Comparison of ENCODE assay signal across 19 cellular contexts in genomic region chr2:128788636-128789220, GRCh38.
"Had no signal": no experiment of that assay in that cellular context is flagged by ENCODE, and none has a peak within 500 bp of the region (broad histone marks: within the 10 kb centered on the region; RNA-seq: fewer than 3 reads in every experiment).

No MANE protein-coding gene starts in this region.

- H3K27ac Mint-ChIP-seq: activated B cell treated with CpG ODN at 0.5 μM for 24 hours; activated CD8-positive, alpha-beta T cell treated with anti-CD3 and anti-CD28 coated beads, Interleukin-2, amount 10 ng/mL, durations not matched to agents 7 days and 5 days; activated naive CD4-positive, alpha-beta T cell treated with anti-CD3 and anti-CD28 coated beads, Interleukin-2, amount 50 U/mL, for 24 hours; dendritic cell treated with granulocyte-macrophage colony-stimulating factor and Interleukin-4, amounts not matched to agents 40 ng/mL and 50 ng/mL, for 4 days; mesothelial cell of epicardium; stimulated activated naive CD8-positive, alpha-beta T cell treated with anti-CD3 and anti-CD28 coated beads, Interleukin-15, amount 100 ng/mL, for 72 hours had no signal

- H3K4me1 ChIP-seq: ascending aorta, breast epithelium, lower lobe of right lung, psoas muscle, upper lobe of left lung had no signal

- H3K36me3 ChIP-seq: ascending aorta, breast epithelium, lower lobe of right lung, upper lobe of left lung had no signal

- H3K27ac ChIP-seq: ascending aorta, breast epithelium, lower lobe of right lung, psoas muscle, upper lobe of left lung had no signal

- H3K36me3 Mint-ChIP-seq: activated naive CD4-positive, alpha-beta T cell treated with anti-CD3 and anti-CD28 coated beads, Interleukin-2, amount 50 U/mL, for 24 hours; mesothelial cell of epicardium had no signal

- FAIRE-seq: small intestine, TTC549 had no signal

- H3K4me3 ChIP-seq: ascending aorta, breast epithelium, lower lobe of right lung, psoas muscle, upper lobe of left lung had no signal

- H3K4me3 Mint-ChIP-seq: activated B cell treated with CpG ODN at 0.5 μM for 24 hours; activated CD8-positive, alpha-beta T cell treated with anti-CD3 and anti-CD28 coated beads, Interleukin-2, amount 10 ng/mL, durations not matched to agents 7 days and 5 days; activated naive CD4-positive, alpha-beta T cell treated with anti-CD3 and anti-CD28 coated beads, Interleukin-2, amount 50 U/mL, for 24 hours; dendritic cell treated with granulocyte-macrophage colony-stimulating factor and Interleukin-4, amounts not matched to agents 40 ng/mL and 50 ng/mL, for 4 days; mesothelial cell of epicardium; stimulated activated naive CD8-positive, alpha-beta T cell treated with anti-CD3 and anti-CD28 coated beads, Interleukin-15, amount 100 ng/mL, for 72 hours had no signal

- H3K9me3 ChIP-seq: ascending aorta, breast epithelium, lower lobe of right lung, psoas muscle, upper lobe of left lung had no signal

- H3K27me3 Mint-ChIP-seq: activated naive CD4-positive, alpha-beta T cell treated with anti-CD3 and anti-CD28 coated beads, Interleukin-2, amount 50 U/mL, for 24 hours; dendritic cell treated with granulocyte-macrophage colony-stimulating factor and Interleukin-4, amounts not matched to agents 40 ng/mL and 50 ng/mL, for 4 days; stimulated activated naive CD8-positive, alpha-beta T cell treated with anti-CD3 and anti-CD28 coated beads, Interleukin-15, amount 100 ng/mL, for 72 hours had no signal

- H3K4me1 Mint-ChIP-seq: activated B cell treated with CpG ODN at 0.5 μM for 24 hours; activated naive CD4-positive, alpha-beta T cell treated with anti-CD3 and anti-CD28 coated beads, Interleukin-2, amount 50 U/mL, for 24 hours; stimulated activated naive CD8-positive, alpha-beta T cell treated with anti-CD3 and anti-CD28 coated beads, Interleukin-15, amount 100 ng/mL, for 72 hours had no signal

- H3K9me3 Mint-ChIP-seq: activated B cell treated with CpG ODN at 0.5 μM for 24 hours; activated naive CD4-positive, alpha-beta T cell treated with anti-CD3 and anti-CD28 coated beads, Interleukin-2, amount 50 U/mL, for 24 hours; mesothelial cell of epicardium had no signal

- DNase-seq: activated B cell treated with CpG ODN at 0.5 μM for 24 hours; activated CD4-positive, alpha-beta T cell treated with anti-CD3 and anti-CD28 coated beads for 48 hours; activated CD8-positive, alpha-beta T cell treated with anti-CD3 and anti-CD28 coated beads, Interleukin-2, amount 10 ng/mL, durations not matched to agents 7 days and 5 days; activated gamma-delta T cell; effector memory CD4-positive, alpha-beta T cell; left colon; lower lobe of right lung; psoas muscle; right cardiac atrium; small intestine; stimulated activated CD4-positive, alpha-beta T cell treated with anti-CD3 and anti-CD28 coated beads, Interleukin-4, amount 100 ng/mL, for 1 hour; stimulated activated naive CD8-positive, alpha-beta T cell treated with anti-CD3 and anti-CD28 coated beads, Interleukin-15, amount 100 ng/mL, for 72 hours had no signal
